Comparison of ENCODE assay signal across 23 cellular contexts in genomic region chr5:110032386-110032785, GRCh38.
"Had no signal": no experiment of that assay in that cellular context is flagged by ENCODE, and none has a peak within 500 bp of the region (broad histone marks: within the 10 kb centered on the region; RNA-seq: fewer than 3 reads in every experiment).

No MANE protein-coding gene starts in this region.

- H3K36me3 ChIP-seq: transverse colon had no signal

- H3K36me3 Mint-ChIP-seq: activated naive CD8-positive, alpha-beta T cell; naive B cell had no signal

- H3K27ac ChIP-seq: body of pancreas, coronary artery, dorsolateral prefrontal cortex, hepatocyte, testis, transverse colon had no signal

- DNase-seq: activated B cell treated with CpG ODN at 0.5 μM for 24 hours; activated CD4-positive, alpha-beta T cell treated with anti-CD3 and anti-CD28 coated beads, Interleukin-2, amount 50 U/mL, for 4 hours; activated naive CD4-positive, alpha-beta T cell treated with Interleukin-2 at 50 U/mL for 16 hours; activated T-cell treated with anti-CD3 and anti-CD28 coated beads for 4 hours; activated T-cell treated with anti-CD3 and anti-CD28 coated beads, Interleukin-2, amount 50 U/mL, for 72 hours; aorta; body of pancreas; cerebellar nuclear complex; dorsolateral prefrontal cortex; effector memory CD4-positive, alpha-beta T cell; islet precursor cell; mammary epithelial cell; naive B cell; occipital lobe; right cardiac atrium; stimulated activated CD4-positive, alpha-beta T cell treated with anti-CD3 and anti-CD28 coated beads, Interleukin-2, amount 100 ng/mL, for 48 hours; stimulated activated naive CD4-positive, alpha-beta T cell treated with Interleukin-2 at 50 U/mL for 16 hours; testis; transverse colon had no signal

- H3K4me1 Mint-ChIP-seq: activated B cell treated with CpG ODN at 0.5 μM for 24 hours, naive B cell had no signal

- H3K27ac Mint-ChIP-seq: activated B cell treated with CpG ODN at 0.5 μM for 24 hours; activated naive CD8-positive, alpha-beta T cell; activated T-cell treated with anti-CD3 and anti-CD28 coated beads, Interleukin-2, amount 50 U/mL, for 72 hours; naive B cell; T-helper 1 cell treated with Interleukin-12 subunit alpha and Interleukin-12 subunit beta and Interleukin-4 antibody, amounts not matched to agents 30 μg/mL and 1 μg/mL, for 36 hours had no signal

- H3K4me1 ChIP-seq: body of pancreas, testis, transverse colon had no signal

- ATAC-seq: activated T-cell treated with anti-CD3 and anti-CD28 coated beads, Interleukin-2, amount 50 U/mL, for 72 hours; body of pancreas; right cardiac atrium had no signal

- H2AFZ ChIP-seq: hepatocyte had no signal

- H3K79me2 ChIP-seq: hepatocyte had no signal

- H3K4me2 ChIP-seq: hepatocyte had no signal

- H3K27me3 Mint-ChIP-seq: activated B cell treated with CpG ODN at 0.5 μM for 24 hours; activated naive CD8-positive, alpha-beta T cell had no signal

- H3K9me3 Mint-ChIP-seq: activated B cell treated with CpG ODN at 0.5 μM for 24 hours; activated T-cell treated with anti-CD3 and anti-CD28 coated beads, Interleukin-2, amount 50 U/mL, for 72 hours; T-helper 1 cell treated with Interleukin-12 subunit alpha and Interleukin-12 subunit beta and Interleukin-4 antibody, amounts not matched to agents 30 μg/mL and 1 μg/mL, for 36 hours had no signal

- H3K4me3 Mint-ChIP-seq: activated B cell treated with CpG ODN at 0.5 μM for 24 hours; activated naive CD8-positive, alpha-beta T cell; activated T-cell treated with anti-CD3 and anti-CD28 coated beads, Interleukin-2, amount 50 U/mL, for 72 hours; naive B cell; T-helper 1 cell treated with Interleukin-12 subunit alpha and Interleukin-12 subunit beta and Interleukin-4 antibody, amounts not matched to agents 30 μg/mL and 1 μg/mL, for 36 hours had no signal

- H3K27me3 ChIP-seq: body of pancreas, dorsolateral prefrontal cortex, hepatocyte, testis, transverse colon had no signal

- H3K9me3 ChIP-seq: body of pancreas, testis, transverse colon had no signal

- H3K4me3 ChIP-seq: body of pancreas, coronary artery, dorsolateral prefrontal cortex, hepatocyte, testis, transverse colon had no signal
